In genomic region chr18:9135912-9136314, GRCh38 we compare ENCODE assay signal across 8 cellular contexts. TPM values are rescaled to one million over a fixed set of nuclear protein-coding genes. Genes with fewer than 3 reads are reported as not detected.
DNase-seq lines count a peak whose midpoint lies in the region; ATAC-seq, FAIRE-seq and TF ChIP-seq lines count a peak whose summit lies in the region.

No MANE protein-coding gene starts in this region.

- peaks cover 18 to 54% of the 10 kb centered on the region in 2 donors for H3K4me1 Mint-ChIP-seq in stimulated activated naive B cell treated with anti-CD40 and anti-IgM and Interleukin-4, amounts not matched to agents 10 μg/mL and 1 μg/mL and 100 μg/mL, for 72 hours

- WGBS in body of pancreas, 2 donors: 0 to 1% methylated on average over 5 to 29 of the region's 33 CpGs

- no peaks in the 10 kb centered on the region for H3K9me3 ChIP-seq in body of pancreas

- H3K36me3 ChIP-seq in body of pancreas (replicated peaks in 1 of 2; ENCODE audit: insufficient read depth in 1 of 2, low read depth in 2 of 2): no peaks in the 10 kb centered on the region

- TF ChIP-seq CTCF in body of pancreas (IDR thresholded peaks at IDR 0.05): no peak

- peak overlapping the region; percentile 92 to 95 for H3K4me3 Mint-ChIP-seq in stimulated activated naive B cell treated with anti-CD40 and anti-IgM and Interleukin-4, amounts not matched to agents 10 μg/mL and 1 μg/mL and 100 μg/mL, for 72 hours

- no peaks in the 10 kb centered on the region for H3K27me3 Mint-ChIP-seq in stimulated activated naive B cell treated with anti-CD40 and anti-IgM and Interleukin-4, amounts not matched to agents 10 μg/mL and 1 μg/mL and 100 μg/mL, for 72 hours

- H3K36me3 Mint-ChIP-seq in stimulated activated naive B cell treated with anti-CD40 and anti-IgM and Interleukin-4, amounts not matched to agents 10 μg/mL and 1 μg/mL and 100 μg/mL, for 72 hours: peaks cover 20 to 28% of the 10 kb centered on the region in 2 donors

- peak overlapping the region; percentile 100 for H3K27ac Mint-ChIP-seq in stimulated activated naive B cell treated with anti-CD40 and anti-IgM and Interleukin-4, amounts not matched to agents 10 μg/mL and 1 μg/mL and 100 μg/mL, for 72 hours

- peak overlapping the region; percentile 24 to 78 for H3K4me3 ChIP-seq in body of pancreas

- no peaks in the 10 kb centered on the region for H3K27me3 ChIP-seq in body of pancreas

- ATAC-seq in HG03196 (IDR thresholded peaks at IDR 0.05; ENCODE audit: unreplicated experiment) (peak; percentile 18), body of pancreas (peak; percentile 22)
- ATAC-seq in stimulated activated naive B cell treated with anti-CD40 and anti-IgM and Interleukin-4, amounts not matched to agents 10 μg/mL and 1 μg/mL and 100 μg/mL, for 72 hours (replicated peaks): peak; percentile 24 to 40

- in situ Hi-C loops in Caki2 (cut with HindIII; ENCODE audit: low pct_unique_long_range_greater_than_20kb, low sequenced_read_pairs): no loop called here

- TF ChIP-seq POLR2A in body of pancreas (IDR thresholded peaks at IDR 0.05): no peak

- DNase-seq in Caki2 (ENCODE audit: low read depth) (peak; percentile 46), GM19239 (ENCODE audit: insufficient read length, low spot score) (no peak), NCI-H510A (lab: John Stamatoyannopoulos, UW) (peak; percentile 84), body of pancreas (peak in 2 of 4 donors; percentile 59 to 60), inferior parietal cortex (ENCODE audit: extremely low spot score) (peak; percentile 61), foreskin melanocyte (no peak)
- DNase-seq in stimulated activated naive B cell treated with anti-CD40 and anti-IgM and Interleukin-4, amounts not matched to agents 10 μg/mL and 1 μg/mL and 100 μg/mL, for 72 hours: no peak

- intact Hi-C loops in body of pancreas (cut with DNase I): no loop called here

- H3K27ac ChIP-seq in body of pancreas: peak overlapping the region; percentile 98 to 99 (median 98)

- H3K9me3 Mint-ChIP-seq in stimulated activated naive B cell treated with anti-CD40 and anti-IgM and Interleukin-4, amounts not matched to agents 10 μg/mL and 1 μg/mL and 100 μg/mL, for 72 hours: no peaks in the 10 kb centered on the region

- peak; percentile 14 for FAIRE-seq in GM19239 (lab: Jason Lieb, UNC)

- H3K4me1 ChIP-seq in body of pancreas: peaks cover 45% of the 10 kb centered on the region

RNA-seq across cellular contexts. Expression of gene ANKRD12, which starts 0.7 kb away (rescaled TPM):
- 9.0 and 9.1 TPM in 2 replicates for total RNA-seq in Caki2 (2014; rRNA removed; shearing (Covaris generic); ENCODE audit: low replicate concordance)
- 10 to 100 TPM; 25.4 to 32.9 TPM for total RNA-seq in body of pancreas

RNA-seq across cellular contexts. Expression of gene NDUFV2, which starts 33.4 kb away (rescaled TPM):
- 232 and 239 TPM in 2 replicates for total RNA-seq in Caki2 (2014; rRNA removed; shearing (Covaris generic); ENCODE audit: low replicate concordance)
- 10 to 100 TPM; 40.5 to 42.5 TPM for total RNA-seq in body of pancreas

Comparison
In these comparisons a context has a peak if more than half of its experiments do, and no peak if none do; other contexts are left out.
1. DNase-seq: peak in Caki2 (single experiment), NCI-H510A (single experiment) and inferior parietal cortex (single experiment); none in GM19239 (single experiment), stimulated activated naive B cell treated with anti-CD40 and anti-IgM and Interleukin-4, amounts not matched to agents 10 μg/mL and 1 μg/mL and 100 μg/mL, for 72 hours (single experiment) and foreskin melanocyte (single experiment).
2. Peak in every context shown above with its lines, with median percentiles within 50 percentile points of each other: ATAC-seq.